In genomic region chr9:86671018-86671417, GRCh38 we compare ENCODE assay signal across 11 cellular contexts.
"Had no signal": no experiment of that assay in that cellular context is flagged by ENCODE, and none has a peak within 500 bp of the region (broad histone marks: within the 10 kb centered on the region; RNA-seq: fewer than 3 reads in every experiment).

No MANE protein-coding gene starts in this region.

- FAIRE-seq: H1, H54 had no signal

- H3K4me1 ChIP-seq: HAP-1 had no signal

- H2AFZ ChIP-seq: GM23248, GM23338 had no signal

- H3K27ac Mint-ChIP-seq: GM23338, H9, HFFc6 had no signal

- H3K4me3 Mint-ChIP-seq: GM23338, H9, HFFc6 had no signal

- ATAC-seq: GM23338, HCT116 had no signal

- H3K4me2 ChIP-seq: GM23338 had no signal

- H3K4me1 Mint-ChIP-seq: GM23338, H9 had no signal

- H3K9me3 ChIP-seq: HAP-1 had no signal

- DNase-seq: GM23248, GOT3, H7, H9, HCEC 1CT, HFFc6 had no signal

- H3K4me3 ChIP-seq: GM23248, GM23338, HAP-1 had no signal

- H3K9ac ChIP-seq: GM23248 had no signal

- H3K27ac ChIP-seq: GM23248 had no signal

- H3K36me3 ChIP-seq: HAP-1 had no signal
